ENCODE assay signal across 17 cellular contexts in genomic region chr3:126390201-126390600, GRCh38. TPM values are rescaled to one million over a fixed set of nuclear protein-coding genes. Genes with fewer than 3 reads are reported as not detected.
A peak's percentile ranks its signal among the peaks of the same experiment; 100 is the strongest.
DNase-seq lines count a peak whose midpoint lies in the region; ATAC-seq and TF ChIP-seq lines count a peak whose summit lies in the region.
"Had no signal": no experiment of that assay in that cellular context is flagged by ENCODE, and none has a peak within 500 bp of the region (broad histone marks: within the 10 kb centered on the region; RNA-seq: fewer than 3 reads in every experiment).

No MANE protein-coding gene starts in this region.

- TF ChIP-seq CTCF in left ventricle myocardium inferior (IDR thresholded peaks at IDR 0.05; ENCODE audit: borderline replicate concordance): no peak
- no peak for TF ChIP-seq CTCF in osteoblast (IDR thresholded peaks at IDR 0.05; ENCODE audit: extremely low read depth, low read depth, low read length)
- TF ChIP-seq CTCF in tibial nerve (IDR thresholded peaks at IDR 0.05): no peak

- H3K36me3 Mint-ChIP-seq in activated CD8-positive, alpha-beta memory T cell treated with anti-CD3 and anti-CD28 coated beads, Interleukin-2, amount 10 ng/mL, durations not matched to agents 7 days and 5 days: no peaks in the 10 kb centered on the region
- H3K36me3 Mint-ChIP-seq: CD14-positive monocyte; CD8-positive, alpha-beta memory T cell had no signal

- peak; percentile 34 for DNase-seq in activated CD8-positive, alpha-beta memory T cell treated with anti-CD3 and anti-CD28 coated beads, Interleukin-2, amount 50 U/mL, for 48 hours
- DNase-seq in activated CD8-positive, alpha-beta memory T cell treated with anti-CD3 and anti-CD28 coated beads, Interleukin-2, amount 10 ng/mL, durations not matched to agents 7 days and 5 days: no peak
- DNase-seq in cardiac septum (ENCODE audit: low spot score) (peak; percentile 60), left ventricle myocardium inferior (no peak), osteoblast (ENCODE audit: insufficient read length, low spot score, missing footprints) (peak; percentile 51), tibial nerve (ENCODE audit: low spot score in 2 of 2) (no peak)
- DNase-seq: CD8-positive, alpha-beta memory T cell; GF-D8; HCEC 1CT; HFFc6 had no signal

- H3K4me3 ChIP-seq in left ventricle myocardium inferior: no peak overlapping the region
- no peak overlapping the region for H3K4me3 ChIP-seq in osteoblast (ENCODE audit: insufficient read depth, low read length)
- H3K4me3 ChIP-seq in tibial nerve: no peak overlapping the region

- TF ChIP-seq EP300 in tibial nerve (IDR thresholded peaks at IDR 0.05): no peak

- no peaks in the 10 kb centered on the region for H3K9me3 ChIP-seq in left ventricle myocardium inferior (replicated peaks)
- no peaks in the 10 kb centered on the region for H3K9me3 ChIP-seq in osteoblast (ENCODE audit: low read depth, low read length)
- H3K9me3 ChIP-seq in tibial nerve: no peaks in the 10 kb centered on the region
- H3K9me3 ChIP-seq: Caco-2 had no signal

- 89 to 92% methylated on average over 15 of the region's 15 CpGs for WGBS in tibial nerve, 2 donors

- no peaks in the 10 kb centered on the region for H3K36me3 ChIP-seq in left ventricle myocardium inferior
- no peaks in the 10 kb centered on the region for H3K36me3 ChIP-seq in osteoblast (ENCODE audit: insufficient read depth, low read length)
- H3K36me3 ChIP-seq in tibial nerve: no peaks in the 10 kb centered on the region

- H3K4me2 ChIP-seq in osteoblast (ENCODE audit: insufficient read depth, low read length): no peak overlapping the region

- peaks cover 56% of the 10 kb centered on the region for H3K27me3 Mint-ChIP-seq in activated CD8-positive, alpha-beta memory T cell treated with anti-CD3 and anti-CD28 coated beads, Interleukin-2, amount 10 ng/mL, durations not matched to agents 7 days and 5 days

- CTCF ChIA-PET in activated CD8-positive, alpha-beta memory T cell treated with anti-CD3 and anti-CD28 coated beads, Interleukin-2, amount 10 ng/mL, durations not matched to agents 7 days and 5 days (lab: Charles Lee): interaction anchor here (1.4 kb wide), 1 partner anchor 258 kb away, joined by 3 read pairs; no protein-coding TSS in a partner anchor

- no peak for TF ChIP-seq POLR2A in tibial nerve (IDR thresholded peaks at IDR 0.05)

- ATAC-seq in activated CD8-positive, alpha-beta memory T cell treated with anti-CD3 and anti-CD28 coated beads, Interleukin-2, amount 10 ng/mL, durations not matched to agents 7 days and 5 days: no peak
- ATAC-seq in GM18502 (IDR thresholded peaks at IDR 0.05; ENCODE audit: poor library complexity, unreplicated experiment): no peak
- no peak for ATAC-seq in GM21737 (IDR thresholded peaks at IDR 0.05; ENCODE audit: unreplicated experiment)

- H3K27ac ChIP-seq in left ventricle myocardium inferior (replicated peaks) (no peak overlapping the region), osteoblast (ENCODE audit: low read depth, low read length) (no peak overlapping the region), tibial nerve (peak overlapping the region; percentile 39 to 98 (median 89))
- H3K27ac ChIP-seq: 22Rv1 had no signal

- H3K27ac Mint-ChIP-seq in activated CD8-positive, alpha-beta memory T cell treated with anti-CD3 and anti-CD28 coated beads, Interleukin-2, amount 10 ng/mL, durations not matched to agents 7 days and 5 days: no peak overlapping the region
- H3K27ac Mint-ChIP-seq: HFFc6 had no signal

- H3K79me2 ChIP-seq in osteoblast (ENCODE audit: insufficient read depth, low read length): no peaks in the 10 kb centered on the region

- H3K4me3 Mint-ChIP-seq in activated CD8-positive, alpha-beta memory T cell treated with anti-CD3 and anti-CD28 coated beads, Interleukin-2, amount 10 ng/mL, durations not matched to agents 7 days and 5 days: no peak overlapping the region

- H3K4me1 ChIP-seq in left ventricle myocardium inferior (peaks cover 20% of the 10 kb centered on the region), osteoblast (ENCODE audit: insufficient read depth, low read length) (peaks cover 2% of the 10 kb centered on the region), tibial nerve (peaks cover 4 to 25% (median 12%) of the 10 kb centered on the region in 4 donors)
- H3K4me1 ChIP-seq: Caco-2 had no signal

- no peak overlapping the region for H2AFZ ChIP-seq in osteoblast (ENCODE audit: low read length)

- intact Hi-C loops in cardiac septum (cut with DNase I) (no loop called here), left ventricle myocardium inferior (cut with micrococcal nuclease) (loop anchor here (10.0 kb wide), 1 partner anchor 255 kb away; no protein-coding TSS in a partner anchor)

- H3K27me3 ChIP-seq in left ventricle myocardium inferior (ENCODE audit: low read depth): peaks cover 32% of the 10 kb centered on the region
- H3K27me3 ChIP-seq in osteoblast (ENCODE audit: insufficient read depth, low read length): peaks cover 22% of the 10 kb centered on the region
- H3K27me3 ChIP-seq in tibial nerve: peaks cover 0 to 3% of the 10 kb centered on the region in 2 donors

- H3K9me3 Mint-ChIP-seq in activated CD8-positive, alpha-beta memory T cell treated with anti-CD3 and anti-CD28 coated beads, Interleukin-2, amount 10 ng/mL, durations not matched to agents 7 days and 5 days (ENCODE audit: low read depth): no peaks in the 10 kb centered on the region
- H3K9me3 Mint-ChIP-seq: HFFc6 had no signal

- H4K20me1 ChIP-seq in osteoblast (ENCODE audit: insufficient read depth, low read length): no peaks in the 10 kb centered on the region

- H3K4me1 Mint-ChIP-seq in activated CD8-positive, alpha-beta memory T cell treated with anti-CD3 and anti-CD28 coated beads, Interleukin-2, amount 10 ng/mL, durations not matched to agents 7 days and 5 days: peaks cover 14% of the 10 kb centered on the region

RNA-seq across cellular contexts. Expression of gene CFAP100, which starts 4.5 kb away (rescaled TPM):
- not detected for total RNA-seq in activated CD8-positive, alpha-beta memory T cell treated with anti-CD3 and anti-CD28 coated beads, Interleukin-2, amount 10 ng/mL, durations not matched to agents 7 days and 5 days
- total RNA-seq in cardiac septum (not detected), left ventricle myocardium inferior (not detected), osteoblast (not detected in 2 replicates), tibial nerve (1 to 10 TPM in 1 of 4 donors, not detected in 3; 6.1 TPM)
- total RNA-seq: A673; Caco-2; CD8-positive, alpha-beta memory T cell; H4; HFFc6 had no signal

RNA-seq across cellular contexts. Expression of gene KLF15, which starts 33.0 kb away (rescaled TPM):
- total RNA-seq in activated CD8-positive, alpha-beta memory T cell treated with anti-CD3 and anti-CD28 coated beads, Interleukin-2, amount 10 ng/mL, durations not matched to agents 7 days and 5 days: not detected
- 11.5 TPM for total RNA-seq in cardiac septum
- total RNA-seq in left ventricle myocardium inferior: 44.6 TPM
- 4.3 and 4.4 TPM in 2 replicates for total RNA-seq in osteoblast
- 100 to 1,000 TPM; 138 to 234 (median 176) TPM for total RNA-seq in tibial nerve

Comparison
In these comparisons a context has a peak if more than half of its experiments do, and no peak if none do; other contexts are left out.
1. DNase-seq: peak in activated CD8-positive, alpha-beta memory T cell treated with anti-CD3 and anti-CD28 coated beads, Interleukin-2, amount 50 U/mL, for 48 hours (single experiment), cardiac septum (single experiment) and osteoblast (single experiment); none in activated CD8-positive, alpha-beta memory T cell treated with anti-CD3 and anti-CD28 coated beads, Interleukin-2, amount 10 ng/mL, durations not matched to agents 7 days and 5 days (single experiment), left ventricle myocardium inferior (single experiment) and tibial nerve (0 of 2).
2. H3K27ac ChIP-seq: peak in tibial nerve (4 of 4); none in left ventricle myocardium inferior (single experiment) and osteoblast (single experiment).